Comparison of ENCODE assay signal across 32 cellular contexts in the genomic region with DNA sequence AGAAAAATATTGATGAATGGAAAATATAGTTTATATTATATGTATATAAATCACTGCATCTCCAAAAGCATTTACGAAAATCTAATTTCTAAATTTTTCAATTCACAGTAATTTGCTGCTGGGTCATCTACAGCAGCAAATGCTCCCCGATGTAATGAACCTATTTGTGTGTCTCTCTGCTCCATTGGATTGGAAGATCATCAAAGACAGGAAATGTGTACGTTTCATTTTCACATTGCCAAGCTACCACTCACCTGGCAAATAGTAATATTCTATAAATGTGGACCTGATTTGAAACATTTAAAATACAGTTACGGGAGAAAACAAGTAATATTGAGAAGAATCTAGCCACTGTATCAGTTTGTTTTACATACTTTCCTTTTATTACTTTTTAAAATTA.
"Had no signal": no experiment of that assay in that cellular context is flagged by ENCODE, and none has a peak within 500 bp of the region (broad histone marks: within the 10 kb centered on the region; RNA-seq: fewer than 3 reads in every experiment).

No MANE protein-coding gene starts in this region.

- H3K4me3 Mint-ChIP-seq: activated B cell treated with CpG ODN at 0.5 μM for 24 hours; activated CD4-positive, alpha-beta memory T cell treated with anti-CD3 and anti-CD28 coated beads for 36 hours; activated CD4-positive, alpha-beta T cell treated with anti-CD3 and anti-CD28 coated beads, Interleukin-2, amount 10 ng/mL, durations not matched to agents 24 days and 14 days; activated CD8-positive, alpha-beta T cell treated with anti-CD3 and anti-CD28 coated beads for 36 hours; activated naive CD4-positive, alpha-beta T cell treated with anti-CD3 and anti-CD28 coated beads, Interleukin-2, amount 10 ng/mL, durations not matched to agents 7 days and 5 days; activated naive CD4-positive, alpha-beta T cell treated with anti-CD3 and anti-CD28 coated beads, Interleukin-2, amount 50 U/mL, for 24 hours; activated naive CD8-positive, alpha-beta T cell; activated naive CD8-positive, alpha-beta T cell treated with anti-CD3 and anti-CD28 coated beads, Interleukin-2, amount 10 ng/mL, durations not matched to agents 7 days and 5 days; activated naive CD8-positive, alpha-beta T cell treated with anti-CD3 and anti-CD28 coated beads, Interleukin-2, amount 50 U/mL, for 24 hours; activated T-cell treated with anti-CD3 and anti-CD28 coated beads, Interleukin-2, amount 50 U/mL, for 24 hours; T-helper 1 cell treated with Interleukin-12 subunit alpha and Interleukin-12 subunit beta and Interleukin-4 antibody, amounts not matched to agents 30 μg/mL and 1 μg/mL, for 36 hours; T-helper 2 cell treated with Interferon-gamma antibody and Interleukin-4, amounts not matched to agents 5 μg/mL and 100 μg/mL, for 36 hours had no signal

- H3K9me3 ChIP-seq: body of pancreas, breast epithelium had no signal

- H3K27me3 Mint-ChIP-seq: activated B cell treated with CpG ODN at 0.5 μM for 24 hours had no signal

- H3K36me3 ChIP-seq: brain microvascular endothelial cell, breast epithelium had no signal

- DNase-seq: activated B cell treated with CpG ODN at 0.5 μM for 24 hours; activated CD4-positive, alpha-beta memory T cell treated with anti-CD3 and anti-CD28 coated beads for 36 hours; activated CD4-positive, alpha-beta T cell treated with anti-CD3 and anti-CD28 coated beads for 4 hours; activated CD4-positive, alpha-beta T cell treated with anti-CD3 and anti-CD28 coated beads, Interleukin-2, amount 10 ng/mL, durations not matched to agents 24 days and 14 days; activated CD4-positive, alpha-beta T cell treated with anti-CD3 and anti-CD28 coated beads, Interleukin-2, amount 50 U/mL, for 1 hour; activated CD4-positive, alpha-beta T cell treated with anti-CD3 and anti-CD28 coated beads, Interleukin-2, amount 50 U/mL, for 4 hours; activated CD4-positive, CD25-positive, alpha-beta regulatory T cell treated with anti-CD3 and anti-CD28 coated beads, Interleukin-2, amount 50 U/mL, for 72 hours; activated CD8-positive, alpha-beta memory T cell treated with anti-CD3 and anti-CD28 coated beads, Interleukin-2, amount 50 U/mL, for 48 hours; activated CD8-positive, alpha-beta T cell treated with anti-CD3 and anti-CD28 coated beads for 36 hours; activated effector memory CD4-positive, alpha-beta T cell treated with Interleukin-2 at 50 U/mL for 16 hours; activated gamma-delta T cell; activated naive CD4-positive, alpha-beta T cell treated with anti-CD3 and anti-CD28 coated beads, Interleukin-2, amount 10 ng/mL, durations not matched to agents 7 days and 5 days; activated naive CD4-positive, alpha-beta T cell treated with Interleukin-2 at 50 U/mL for 16 hours; activated naive CD8-positive, alpha-beta T cell treated with anti-CD3 and anti-CD28 coated beads, Interleukin-2, amount 10 ng/mL, durations not matched to agents 7 days and 5 days; activated naive CD8-positive, alpha-beta T cell treated with anti-CD3 and anti-CD28 coated beads, Interleukin-2, amount 50 U/mL, for 24 hours; activated T-cell treated with anti-CD3 and anti-CD28 coated beads, Interleukin-2, amount 50 U/mL, for 24 hours; activated T-cell treated with anti-CD3 and anti-CD28 coated beads, Interleukin-2, amount 50 U/mL, for 48 hours; amniotic stem cell; aorta; body of pancreas; brain microvascular endothelial cell; central memory CD4-positive, alpha-beta T cell; T-helper 1 cell; T-helper 2 cell; T-helper 9 cell had no signal

- H3K4me1 ChIP-seq: body of pancreas, breast epithelium had no signal

- H3K9me3 Mint-ChIP-seq: activated B cell treated with CpG ODN at 0.5 μM for 24 hours; activated CD4-positive, alpha-beta memory T cell treated with anti-CD3 and anti-CD28 coated beads for 36 hours; activated CD4-positive, alpha-beta T cell treated with anti-CD3 and anti-CD28 coated beads, Interleukin-2, amount 10 ng/mL, durations not matched to agents 24 days and 14 days; activated CD8-positive, alpha-beta T cell treated with anti-CD3 and anti-CD28 coated beads for 36 hours; activated naive CD4-positive, alpha-beta T cell treated with anti-CD3 and anti-CD28 coated beads, Interleukin-2, amount 10 ng/mL, durations not matched to agents 7 days and 5 days; activated naive CD8-positive, alpha-beta T cell treated with anti-CD3 and anti-CD28 coated beads, Interleukin-2, amount 10 ng/mL, durations not matched to agents 7 days and 5 days; activated naive CD8-positive, alpha-beta T cell treated with anti-CD3 and anti-CD28 coated beads, Interleukin-2, amount 50 U/mL, for 24 hours; activated T-cell treated with anti-CD3 and anti-CD28 coated beads, Interleukin-2, amount 50 U/mL, for 24 hours; activated T-helper 2 cell treated with anti-CD3 and anti-CD28 coated beads, Interferon-gamma antibody, Interleukin-2, Interleukin-4, amounts not matched to agents 10 μg/mL and 5 μg/mL and 100 μg/mL, durations not matched to agents 14 hours and 24 hours and 36 hours; T-helper 1 cell treated with Interleukin-12 subunit alpha and Interleukin-12 subunit beta and Interleukin-4 antibody, amounts not matched to agents 30 μg/mL and 1 μg/mL, for 36 hours; T-helper 2 cell treated with Interferon-gamma antibody and Interleukin-4, amounts not matched to agents 5 μg/mL and 100 μg/mL, for 36 hours had no signal

- ATAC-seq: activated CD8-positive, alpha-beta T cell treated with anti-CD3 and anti-CD28 coated beads for 36 hours; activated naive CD8-positive, alpha-beta T cell treated with anti-CD3 and anti-CD28 coated beads, Interleukin-2, amount 50 U/mL, for 24 hours; body of pancreas had no signal

- H3K27ac Mint-ChIP-seq: activated B cell treated with CpG ODN at 0.5 μM for 24 hours; activated CD4-positive, alpha-beta memory T cell treated with anti-CD3 and anti-CD28 coated beads for 36 hours; activated CD4-positive, alpha-beta T cell treated with anti-CD3 and anti-CD28 coated beads, Interleukin-2, amount 10 ng/mL, durations not matched to agents 24 days and 14 days; activated CD8-positive, alpha-beta T cell treated with anti-CD3 and anti-CD28 coated beads for 36 hours; activated naive CD4-positive, alpha-beta T cell treated with anti-CD3 and anti-CD28 coated beads, Interleukin-2, amount 10 ng/mL, durations not matched to agents 7 days and 5 days; activated naive CD4-positive, alpha-beta T cell treated with anti-CD3 and anti-CD28 coated beads, Interleukin-2, amount 50 U/mL, for 24 hours; activated naive CD8-positive, alpha-beta T cell; activated naive CD8-positive, alpha-beta T cell treated with anti-CD3 and anti-CD28 coated beads, Interleukin-2, amount 10 ng/mL, durations not matched to agents 7 days and 5 days; activated naive CD8-positive, alpha-beta T cell treated with anti-CD3 and anti-CD28 coated beads, Interleukin-2, amount 50 U/mL, for 24 hours; activated T-cell treated with anti-CD3 and anti-CD28 coated beads, Interleukin-2, amount 50 U/mL, for 24 hours; activated T-helper 2 cell treated with anti-CD3 and anti-CD28 coated beads, Interferon-gamma antibody, Interleukin-2, Interleukin-4, amounts not matched to agents 10 μg/mL and 5 μg/mL and 100 μg/mL, durations not matched to agents 14 hours and 24 hours and 36 hours; T-helper 1 cell treated with Interleukin-12 subunit alpha and Interleukin-12 subunit beta and Interleukin-4 antibody, amounts not matched to agents 30 μg/mL and 1 μg/mL, for 36 hours; T-helper 2 cell treated with Interferon-gamma antibody and Interleukin-4, amounts not matched to agents 5 μg/mL and 100 μg/mL, for 36 hours had no signal

- H3K36me3 Mint-ChIP-seq: activated CD4-positive, alpha-beta memory T cell treated with anti-CD3 and anti-CD28 coated beads for 36 hours; activated naive CD4-positive, alpha-beta T cell treated with anti-CD3 and anti-CD28 coated beads, Interleukin-2, amount 10 ng/mL, durations not matched to agents 7 days and 5 days; activated naive CD4-positive, alpha-beta T cell treated with anti-CD3 and anti-CD28 coated beads, Interleukin-2, amount 50 U/mL, for 24 hours; activated naive CD8-positive, alpha-beta T cell; activated naive CD8-positive, alpha-beta T cell treated with anti-CD3 and anti-CD28 coated beads, Interleukin-2, amount 10 ng/mL, durations not matched to agents 7 days and 5 days had no signal

- H3K4me1 Mint-ChIP-seq: activated B cell treated with CpG ODN at 0.5 μM for 24 hours; activated CD4-positive, alpha-beta T cell treated with anti-CD3 and anti-CD28 coated beads, Interleukin-2, amount 10 ng/mL, durations not matched to agents 24 days and 14 days; activated naive CD4-positive, alpha-beta T cell treated with anti-CD3 and anti-CD28 coated beads, Interleukin-2, amount 10 ng/mL, durations not matched to agents 7 days and 5 days; activated naive CD4-positive, alpha-beta T cell treated with anti-CD3 and anti-CD28 coated beads, Interleukin-2, amount 50 U/mL, for 24 hours; activated naive CD8-positive, alpha-beta T cell treated with anti-CD3 and anti-CD28 coated beads, Interleukin-2, amount 10 ng/mL, durations not matched to agents 7 days and 5 days; activated naive CD8-positive, alpha-beta T cell treated with anti-CD3 and anti-CD28 coated beads, Interleukin-2, amount 50 U/mL, for 24 hours had no signal

- H3K27me3 ChIP-seq: body of pancreas, brain microvascular endothelial cell, breast epithelium had no signal

- H3K4me3 ChIP-seq: body of pancreas, breast epithelium had no signal

- H3K27ac ChIP-seq: body of pancreas, brain microvascular endothelial cell, breast epithelium, VCaP had no signal
